In the genomic region with DNA sequence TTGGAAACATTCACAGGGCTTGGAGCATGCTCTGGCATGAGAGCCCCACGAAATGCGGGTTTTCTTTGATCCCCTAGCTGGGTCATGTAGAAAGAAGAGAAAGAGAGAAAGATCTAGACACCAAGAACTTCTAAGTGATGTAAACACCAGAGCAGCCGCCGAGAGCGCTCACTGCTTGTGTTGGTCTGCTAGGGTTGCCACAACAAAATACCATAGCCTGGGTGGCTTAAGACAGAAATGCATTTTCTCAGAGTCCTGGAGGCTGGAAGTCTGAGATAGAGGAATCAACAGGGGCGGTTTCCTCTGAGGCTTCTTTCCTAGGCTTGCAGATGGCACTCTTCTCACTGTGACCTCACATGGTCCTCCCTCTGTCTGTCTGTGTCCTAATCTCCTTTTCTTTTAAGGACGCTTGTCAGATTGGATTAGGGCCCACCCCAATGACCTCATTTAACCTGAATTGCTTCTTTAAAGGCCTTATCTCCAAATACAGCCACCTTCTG, we compare ENCODE assay signal across 29 cellular contexts.
DNase-seq lines count a peak whose midpoint lies in the region; ATAC-seq, FAIRE-seq and TF ChIP-seq lines count a peak whose summit lies in the region.
"Had no signal": no experiment of that assay in that cellular context is flagged by ENCODE, and none has a peak within 500 bp of the region (broad histone marks: within the 10 kb centered on the region; RNA-seq: fewer than 3 reads in every experiment).

No MANE protein-coding gene starts in this region.

- H3K9me3 ChIP-seq in K562 (replicated peaks; ENCODE audit: control insufficient read depth, insufficient read depth, low read depth, low read length), result no peaks in the 10 kb centered on the region
- H3K9me3 ChIP-seq: ascending aorta, colonic mucosa, gastrocnemius medialis, thyroid gland had no signal

- no peak for TF ChIP-seq CTCF in K562 (IDR thresholded peaks at IDR 0.05 in 2 of 3, conservative IDR thresholded peaks at IDR 0.05 in 1 of 3; ENCODE audit: insufficient read depth in 2 of 3, low read depth in 1 of 3, low read length in 3 of 3)

- no peaks in the 10 kb centered on the region for H3K9me1 ChIP-seq in K562 (ENCODE audit: control insufficient read depth, insufficient read depth, low read length)

- POLR2A ChIA-PET in K562 (lab: Yijun Ruan, JAX), result no interaction called here

- H3K36me3 ChIP-seq in K562 (ENCODE audit: control insufficient read depth, insufficient read depth, low read length) (no peaks in the 10 kb centered on the region), mesendoderm (ENCODE audit: control insufficient read depth, insufficient read depth, low read length) (no peaks in the 10 kb centered on the region)
- H3K36me3 ChIP-seq: ascending aorta, cardiac muscle cell, colonic mucosa, gastrocnemius medialis, left ventricle myocardium inferior, thyroid gland had no signal

- H4K20me1 ChIP-seq in K562 (replicated peaks; ENCODE audit: control insufficient read depth, insufficient read depth, low read length), result no peaks in the 10 kb centered on the region

- peak; percentile 45; the same call in 2 of the 3 replicates for ATAC-seq in K562
- no peak for ATAC-seq in HG03025 (IDR thresholded peaks at IDR 0.05; ENCODE audit: low FRiP score, unreplicated experiment)
- ATAC-seq: CD8-positive, alpha-beta T cell; gastrocnemius medialis; naive thymus-derived CD4-positive, alpha-beta T cell; Panc1 had no signal

- H3K4me2 ChIP-seq in K562 (ENCODE audit: insufficient read depth, low read length), result 0 out of 2 replicates have a peak overlapping the region, but pooled peaks have one; percentile 4
- no peak overlapping the region for H3K4me2 ChIP-seq in mesendoderm (ENCODE audit: low read length)

- H3K9ac ChIP-seq in K562 (ENCODE audit: insufficient read depth in 1 of 2, low read depth in 2 of 2, low read length in 2 of 2) (no peak overlapping the region), mesendoderm (ENCODE audit: low read length) (no peak overlapping the region)

- H2AK5ac ChIP-seq in mesendoderm (ENCODE audit: low read length), result no peak overlapping the region

- intact Hi-C loops in K562 (cut with micrococcal nuclease), result loop anchor here (2.0 to 5.0 kb wide), 2 partner anchors 41 to 59 kb away; no protein-coding TSS in a partner anchor

- TF ChIP-seq EP300 in K562 (IDR thresholded peaks at IDR 0.05; ENCODE audit: low read length), result peak; percentile 54; the same call in 1 of the 2 replicates

- H2BK120ac ChIP-seq in mesendoderm (ENCODE audit: low read depth, low read length), result no peak overlapping the region

- no peaks in the 10 kb centered on the region; a peak in 1 of 5 replicates for H3K27me3 ChIP-seq in K562 (ENCODE audit: control insufficient read depth in 2 of 2, insufficient read depth in 2 of 2, low read length in 2 of 2)
- H3K27me3 ChIP-seq in mesendoderm (ENCODE audit: insufficient read depth, low read length, poor library complexity), result no peaks in the 10 kb centered on the region
- H3K27me3 ChIP-seq: ascending aorta, cardiac muscle cell, colonic mucosa, thyroid gland had no signal

- BruUV-seq in K562 (replicated peaks; lab: Mats Ljungman, UMichigan), result no TSS peak

- no peak overlapping the region for H3K18ac ChIP-seq in mesendoderm (ENCODE audit: low read length)

- H3K4ac ChIP-seq in mesendoderm (ENCODE audit: low read depth, low read length), result no peak overlapping the region

- CTCF ChIA-PET in K562 (lab: Yijun Ruan, JAX; ENCODE audit: low intra/inter-chr PET ratio), result no interaction called here

- WGBS in K562 (ENCODE audit: insufficient coverage, low coverage, missing lambda C conversion rate), result 0% methylated on average over 7 of the region's 7 CpGs
- WGBS in mesendoderm (ENCODE audit: extremely low coverage, insufficient coverage, low lambda C conversion rate), result no CpG with 5 or more reads among the region's 7 CpGs

- H3K27ac ChIP-seq in K562 (ENCODE audit: extremely low read depth, low read depth, low read length), result no peak overlapping the region
- no peak overlapping the region for H3K27ac ChIP-seq in mesendoderm (ENCODE audit: low read depth, low read length)
- H3K27ac ChIP-seq: ascending aorta, cardiac muscle cell, colonic mucosa, gastrocnemius medialis, left ventricle myocardium inferior, thyroid gland had no signal

- H3K79me2 ChIP-seq in K562 (ENCODE audit: control insufficient read depth, insufficient read depth, low read length), result no peaks in the 10 kb centered on the region
- no peaks in the 10 kb centered on the region for H3K79me2 ChIP-seq in mesendoderm (ENCODE audit: control insufficient read depth, insufficient read depth, low read length)

- no peak for FAIRE-seq in K562 (lab: Jason Lieb, UNC)
- FAIRE-seq: GM19239, small intestine had no signal

- H2AFZ ChIP-seq in K562 (ENCODE audit: low read depth, low read length), result no peak overlapping the region

- in situ Hi-C loops in K562 (cut with MboI), result no loop called here

- DNase-seq in ELF-1 (ENCODE audit: low read depth, low spot score), result peak; percentile 21
- DNase-seq in NCI-H524 (lab: John Stamatoyannopoulos, UW), result peak; percentile 9 to 67
- peak in 1 of 4 experiments; percentile 24 for DNase-seq in K562 (ENCODE audit: extremely low read depth in 1 of 4, low spot score in 3 of 4)
- peak; percentile 66 for DNase-seq in mesendoderm
- DNase-seq in NCI-H2227 (lab: John Stamatoyannopoulos, UW; ENCODE audit: unreplicated experiment), result no peak
- DNase-seq in NCI-H1694 (lab: John Stamatoyannopoulos, UW), result no peak
- no peak for DNase-seq in LoVo (ENCODE audit: low spot score)
- DNase-seq: activated CD4-positive, alpha-beta memory T cell treated with anti-CD3 and anti-CD28 coated beads for 36 hours; activated effector memory CD4-positive, alpha-beta T cell treated with anti-CD3 and anti-CD28 coated beads, Interleukin-2, amount 50 U/mL, for 16 hours; activated naive CD8-positive, alpha-beta T cell treated with anti-CD3 and anti-CD28 coated beads for 36 hours; CD8-positive, alpha-beta T cell; colonic mucosa; gastrocnemius medialis; GDM1; H7; KBM-7; left ventricle myocardium inferior; naive thymus-derived CD4-positive, alpha-beta T cell; NCI-H1694 treated with DMSO at 0.1 percent for 48 hours; NCI-H510A treated with DMSO at 0.1 percent for 48 hours; SHP77; small intestine; T1000; thyroid gland had no signal

- H3K56ac ChIP-seq in mesendoderm (ENCODE audit: low read length), result no peak overlapping the region

- TF ChIP-seq POLR2A in K562 (conservative IDR thresholded peaks at IDR 0.05), result no peak

- no peak overlapping the region for H2BK15ac ChIP-seq in mesendoderm (replicated peaks; ENCODE audit: low read depth)

- peaks cover 0 to 3% of the 10 kb centered on the region in 2 experiments; a peak in 2 of 5 replicates for H3K4me1 ChIP-seq in K562 (replicated peaks in 1 of 2; ENCODE audit: control insufficient read depth in 2 of 2, insufficient read depth in 2 of 2, low read length in 2 of 2)
- H3K4me1 ChIP-seq in mesendoderm (ENCODE audit: control insufficient read depth, low read depth, low read length), result peaks cover 2% of the 10 kb centered on the region
- H3K4me1 ChIP-seq: ascending aorta, colonic mucosa, gastrocnemius medialis, left ventricle myocardium inferior, thyroid gland had no signal

- H3K4me3 ChIP-seq in K562 (no peak overlapping the region), mesendoderm (ENCODE audit: low read length) (no peak overlapping the region)
- H3K4me3 ChIP-seq: ascending aorta, cardiac muscle cell, colonic mucosa, gastrocnemius medialis, left ventricle myocardium inferior, thyroid gland had no signal

- H4K8ac ChIP-seq in mesendoderm (ENCODE audit: low read depth, low read length), result no peak overlapping the region

- H4K5ac ChIP-seq in mesendoderm (ENCODE audit: low read length), result no peak overlapping the region

- no peak overlapping the region for H3K23ac ChIP-seq in mesendoderm (ENCODE audit: low read length)

- H2BK5ac ChIP-seq in mesendoderm (ENCODE audit: low read length), result no peak overlapping the region

- TF ChIP-seq RAD21 in K562 (CRISPR knock-in tag; conservative IDR thresholded peaks at IDR 0.05 in 1 of 2, IDR thresholded peaks at IDR 0.05 in 1 of 2), result no peak

- H3K79me1 ChIP-seq in mesendoderm (ENCODE audit: low read length), result no peaks in the 10 kb centered on the region

TF ChIP-seq in K562, 482 proteins besides CTCF, POLR2A, EP300 and RAD21 (continues in another document):
- TF ChIP-seq, protein P1, sequence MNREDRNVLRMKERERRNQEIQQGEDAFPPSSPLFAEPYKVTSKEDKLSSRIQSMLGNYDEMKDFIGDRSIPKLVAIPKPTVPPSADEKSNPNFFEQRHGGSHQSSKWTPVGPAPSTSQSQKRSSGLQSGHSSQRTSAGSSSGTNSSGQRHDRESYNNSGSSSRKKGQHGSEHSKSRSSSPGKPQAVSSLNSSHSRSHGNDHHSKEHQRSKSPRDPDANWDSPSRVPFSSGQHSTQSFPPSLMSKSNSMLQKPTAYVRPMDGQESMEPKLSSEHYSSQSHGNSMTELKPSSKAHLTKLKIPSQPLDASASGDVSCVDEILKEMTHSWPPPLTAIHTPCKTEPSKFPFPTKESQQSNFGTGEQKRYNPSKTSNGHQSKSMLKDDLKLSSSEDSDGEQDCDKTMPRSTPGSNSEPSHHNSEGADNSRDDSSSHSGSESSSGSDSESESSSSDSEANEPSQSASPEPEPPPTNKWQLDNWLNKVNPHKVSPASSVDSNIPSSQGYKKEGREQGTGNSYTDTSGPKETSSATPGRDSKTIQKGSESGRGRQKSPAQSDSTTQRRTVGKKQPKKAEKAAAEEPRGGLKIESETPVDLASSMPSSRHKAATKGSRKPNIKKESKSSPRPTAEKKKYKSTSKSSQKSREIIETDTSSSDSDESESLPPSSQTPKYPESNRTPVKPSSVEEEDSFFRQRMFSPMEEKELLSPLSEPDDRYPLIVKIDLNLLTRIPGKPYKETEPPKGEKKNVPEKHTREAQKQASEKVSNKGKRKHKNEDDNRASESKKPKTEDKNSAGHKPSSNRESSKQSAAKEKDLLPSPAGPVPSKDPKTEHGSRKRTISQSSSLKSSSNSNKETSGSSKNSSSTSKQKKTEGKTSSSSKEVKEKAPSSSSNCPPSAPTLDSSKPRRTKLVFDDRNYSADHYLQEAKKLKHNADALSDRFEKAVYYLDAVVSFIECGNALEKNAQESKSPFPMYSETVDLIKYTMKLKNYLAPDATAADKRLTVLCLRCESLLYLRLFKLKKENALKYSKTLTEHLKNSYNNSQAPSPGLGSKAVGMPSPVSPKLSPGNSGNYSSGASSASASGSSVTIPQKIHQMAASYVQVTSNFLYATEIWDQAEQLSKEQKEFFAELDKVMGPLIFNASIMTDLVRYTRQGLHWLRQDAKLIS (CRISPR knock-in tag; IDR thresholded peaks at IDR 0.05), result no peak
- TF ChIP-seq RCOR1 (IDR thresholded peaks at IDR 0.05; ENCODE audit: borderline replicate concordance in 1 of 2, low read depth in 2 of 2, low read length in 2 of 2) (0 out of 4 replicates have a peak, but pooled peaks of 1 of the 2 experiments have one; percentile 4), CBFB (CRISPR knock-in tag; IDR thresholded peaks at IDR 0.05) (no peak), ZNF717 (CRISPR knock-in tag; IDR thresholded peaks at IDR 0.05) (no peak), ZNF431 (CRISPR knock-in tag; IDR thresholded peaks at IDR 0.05) (no peak), GABPB1 (CRISPR knock-in tag; IDR thresholded peaks at IDR 0.05) (no peak), ZFX (CRISPR knock-in tag; IDR thresholded peaks at IDR 0.05) (no peak), NFIC (IDR thresholded peaks at IDR 0.05) (peak; percentile 40), HNRNPLL (IDR thresholded peaks at IDR 0.05; ENCODE audit: low read depth, low read length, poor library complexity, severe bottlenecking) (no peak)

Comparison
In these comparisons a context has a peak if more than half of its experiments do, and no peak if none do; other contexts are left out.
1. DNase-seq: peak in ELF-1 (single experiment), NCI-H524 (2 of 2) and mesendoderm (single experiment); none in NCI-H2227 (single experiment), NCI-H1694 (single experiment) and LoVo (single experiment).